In genomic region chr11:17405232-17406005, GRCh38 we compare ENCODE assay signal across 8 cellular contexts. TPM values are rescaled to one million over a fixed set of nuclear protein-coding genes. Genes with fewer than 3 reads are reported as not detected.
DNase-seq lines count a peak whose midpoint lies in the region; ATAC-seq and TF ChIP-seq lines count a peak whose summit lies in the region.

No MANE protein-coding gene starts in this region.

- H3K27ac ChIP-seq in foreskin keratinocyte, result no peak overlapping the region

- DNase-seq in NCI-H1105 treated with DMSO at 0.1 percent for 48 hours (lab: John Stamatoyannopoulos, UW) (peak; percentile 39), NCI-H1105 (lab: John Stamatoyannopoulos, UW) (no peak), OCI-M1 (lab: John Stamatoyannopoulos, UW) (peak; percentile 64), foreskin keratinocyte (no peak), putamen (ENCODE audit: low spot score) (peak; percentile 35)

- no peaks in the 10 kb centered on the region for H3K4me1 ChIP-seq in foreskin keratinocyte

- no peak for TF ChIP-seq CTCF in foreskin keratinocyte (conservative IDR thresholded peaks at IDR 0.05)

- ATAC-seq in foreskin keratinocyte (peak; percentile 16), HG02840 (IDR thresholded peaks at IDR 0.05; ENCODE audit: low FRiP score, unreplicated experiment) (no peak), HG02973 (IDR thresholded peaks at IDR 0.05; ENCODE audit: unreplicated experiment) (no peak), GM18520 (IDR thresholded peaks at IDR 0.05; ENCODE audit: unreplicated experiment) (no peak)

- H3K27me3 ChIP-seq in foreskin keratinocyte, result peaks cover 4% of the 10 kb centered on the region

RNA-seq across cellular contexts. Expression of gene KCNJ11, which starts 17.0 kb away (rescaled TPM):
- 0.04 TPM in 1 of 2 replicates, not detected in the other for total RNA-seq in foreskin keratinocyte
- 0.02 TPM in 1 of 2 replicates, not detected in the other for polyA plus RNA-seq in foreskin keratinocyte

RNA-seq across cellular contexts. Expression of gene NCR3LG1, which starts 53.8 kb away (rescaled TPM):
- 4.2 and 9.1 TPM in 2 replicates for total RNA-seq in foreskin keratinocyte
- polyA plus RNA-seq in foreskin keratinocyte, result 0.31 and 0.58 TPM in 2 replicates

Comparison
In these comparisons a context has a peak if more than half of its experiments do, and no peak if none do; other contexts are left out.
1. DNase-seq: peak in NCI-H1105 treated with DMSO at 0.1 percent for 48 hours (single experiment), OCI-M1 (single experiment) and putamen (single experiment); none in NCI-H1105 (single experiment) and foreskin keratinocyte (0 of 2).